Comparison of ENCODE assay signal across 12 cellular contexts in genomic region chr7:20021834-20022233, GRCh38.
DNase-seq lines count a peak whose midpoint lies in the region; ATAC-seq, FAIRE-seq and TF ChIP-seq lines count a peak whose summit lies in the region.
"Had no signal": no experiment of that assay in that cellular context is flagged by ENCODE, and none has a peak within 500 bp of the region (broad histone marks: within the 10 kb centered on the region; RNA-seq: fewer than 3 reads in every experiment).

No MANE protein-coding gene starts in this region.

- no peak for TF ChIP-seq CTCF in GM06990 (IDR thresholded peaks at IDR 0.05; ENCODE audit: insufficient read depth, low read length, poor library complexity, severe bottlenecking)
- TF ChIP-seq CTCF in activated CD8-positive, alpha-beta T cell treated with anti-CD3 and anti-CD28 coated beads for 36 hours (IDR thresholded peaks at IDR 0.05), result no peak

- no peaks in the 10 kb centered on the region for H3K9me3 Mint-ChIP-seq in activated CD8-positive, alpha-beta T cell treated with anti-CD3 and anti-CD28 coated beads for 36 hours
- H3K9me3 Mint-ChIP-seq: T-helper 1 cell treated with Interleukin-12 subunit alpha and Interleukin-12 subunit beta and Interleukin-4 antibody, amounts not matched to agents 30 μg/mL and 1 μg/mL, for 36 hours had no signal

- H3K36me3 ChIP-seq in GM06990 (ENCODE audit: control insufficient read depth, insufficient read depth, low read length), result no peaks in the 10 kb centered on the region

- no peaks in the 10 kb centered on the region for H3K36me3 Mint-ChIP-seq in activated CD8-positive, alpha-beta T cell treated with anti-CD3 and anti-CD28 coated beads for 36 hours (ENCODE audit: low read depth)

- H3K4me3 Mint-ChIP-seq in activated CD8-positive, alpha-beta T cell treated with anti-CD3 and anti-CD28 coated beads for 36 hours, result no peak overlapping the region
- H3K4me3 Mint-ChIP-seq: T-helper 1 cell treated with Interleukin-12 subunit alpha and Interleukin-12 subunit beta and Interleukin-4 antibody, amounts not matched to agents 30 μg/mL and 1 μg/mL, for 36 hours had no signal

- ATAC-seq in GM21423 (IDR thresholded peaks at IDR 0.05; ENCODE audit: unreplicated experiment) (peak; percentile 93), HG03103 (IDR thresholded peaks at IDR 0.05; ENCODE audit: low read depth, unreplicated experiment) (peak; percentile 71)
- no peak for ATAC-seq in activated CD8-positive, alpha-beta T cell treated with anti-CD3 and anti-CD28 coated beads for 36 hours

- FAIRE-seq in urothelium cell line (lab: Jason Lieb, UNC) (no peak), HTR-8/SVneo (lab: Jason Lieb, UNC) (no peak)
- FAIRE-seq: islet of Langerhans had no signal

- POLR2A ChIA-PET in activated CD8-positive, alpha-beta T cell treated with anti-CD3 and anti-CD28 coated beads for 36 hours (lab: Charles Lee), result no interaction called here

- CTCF ChIA-PET in activated CD8-positive, alpha-beta T cell treated with anti-CD3 and anti-CD28 coated beads for 36 hours (lab: Charles Lee), result no interaction called here

- H3K27me3 ChIP-seq in GM06990 (replicated peaks; ENCODE audit: control insufficient read depth, insufficient read depth, low read length), result no peaks in the 10 kb centered on the region

- no peak overlapping the region for H3K4me3 ChIP-seq in GM06990 (replicated peaks; ENCODE audit: low read depth, low read length)

- H3K27ac Mint-ChIP-seq in activated CD8-positive, alpha-beta T cell treated with anti-CD3 and anti-CD28 coated beads for 36 hours, result no peak overlapping the region
- H3K27ac Mint-ChIP-seq: activated T-helper 2 cell treated with anti-CD3 and anti-CD28 coated beads, Interferon-gamma antibody, Interleukin-2, Interleukin-4, amounts not matched to agents 10 μg/mL and 5 μg/mL and 100 μg/mL, durations not matched to agents 14 hours and 24 hours and 36 hours; T-helper 1 cell treated with Interleukin-12 subunit alpha and Interleukin-12 subunit beta and Interleukin-4 antibody, amounts not matched to agents 30 μg/mL and 1 μg/mL, for 36 hours had no signal

- H3K4me1 Mint-ChIP-seq in activated CD8-positive, alpha-beta T cell treated with anti-CD3 and anti-CD28 coated beads for 36 hours (ENCODE audit: low read depth), result no peaks in the 10 kb centered on the region

- no peaks in the 10 kb centered on the region for H3K27me3 Mint-ChIP-seq in activated CD8-positive, alpha-beta T cell treated with anti-CD3 and anti-CD28 coated beads for 36 hours

- intact Hi-C loops in cardiac septum (cut with DNase I), result no loop called here
- intact Hi-C loops in activated CD8-positive, alpha-beta T cell treated with anti-CD3 and anti-CD28 coated beads for 36 hours (cut with micrococcal nuclease), result no loop called here

- peak; percentile 37 for DNase-seq in GM06990 (ENCODE audit: extremely low read depth, insufficient read length)
- DNase-seq in RPMI8226, result peak; percentile 8
- DNase-seq in urothelium cell line (ENCODE audit: low spot score), result no peak
- DNase-seq in cardiac septum (ENCODE audit: low spot score), result no peak
- no peak for DNase-seq in activated CD8-positive, alpha-beta T cell treated with anti-CD3 and anti-CD28 coated beads for 36 hours
- no peak for DNase-seq in HTR-8/SVneo (ENCODE audit: insufficient read length, low spot score)
- DNase-seq: NCI-H1930 had no signal

Comparison
In these comparisons a context has a peak if more than half of its experiments do, and no peak if none do; other contexts are left out.
1. DNase-seq: peak in GM06990 (single experiment) and RPMI8226 (single experiment); none in urothelium cell line (single experiment), cardiac septum (single experiment), activated CD8-positive, alpha-beta T cell treated with anti-CD3 and anti-CD28 coated beads for 36 hours (single experiment) and HTR-8/SVneo (single experiment).